Comparison of ENCODE assay signal across 1 cellular context in genomic region chr18:61677435-61677830, GRCh38.
TF ChIP-seq lines count a peak whose summit lies in the region.

No MANE protein-coding gene starts in this region.

TF ChIP-seq in GM12878, 131 proteins besides CTCF, POLR2A, EP300 and RAD21 (continued from another document):
- TF ChIP-seq PRDM15 (CRISPR knock-in tag; IDR thresholded peaks at IDR 0.05), result no peak
- no peak for TF ChIP-seq POLR2AphosphoS5 (IDR thresholded peaks at IDR 0.05; ENCODE audit: low read length)
- no peak for TF ChIP-seq TARDBP (IDR thresholded peaks at IDR 0.05; ENCODE audit: borderline replicate concordance)
- no peak for TF ChIP-seq MEF2A (IDR thresholded peaks at IDR 0.05; ENCODE audit: insufficient read depth, low read depth, low read length)
- TF ChIP-seq CREM (IDR thresholded peaks at IDR 0.05; ENCODE audit: low read depth), result no peak
- TF ChIP-seq CEBPB (IDR thresholded peaks at IDR 0.05; ENCODE audit: borderline replicate concordance in 1 of 2, low read depth in 2 of 2, low read length in 2 of 2), result no peak
